16 cellular contexts compared by ENCODE assay signal in genomic region chrX:108000751-108001150, GRCh38. TPM values are rescaled to one million over a fixed set of nuclear protein-coding genes. Genes with fewer than 3 reads are reported as not detected.
DNase-seq lines count a peak whose midpoint lies in the region; ATAC-seq and TF ChIP-seq lines count a peak whose summit lies in the region.
"Had no signal": no experiment of that assay in that cellular context is flagged by ENCODE, and none has a peak within 500 bp of the region (broad histone marks: within the 10 kb centered on the region; RNA-seq: fewer than 3 reads in every experiment).

No MANE protein-coding gene starts in this region.

- H3K27me3 ChIP-seq in PC-3 (ENCODE audit: low read length) = no peaks in the 10 kb centered on the region
- peaks cover 0 to 7% (median 0%) of the 10 kb centered on the region in 3 donors for H3K27me3 ChIP-seq in gastrocnemius medialis
- H3K27me3 ChIP-seq: neutrophil had no signal

- H3K27ac ChIP-seq in PC-3 (ENCODE audit: low read length) = no peak overlapping the region
- H3K27ac ChIP-seq in gastrocnemius medialis = peak overlapping the region; percentile 24 to 64 (median 53)
- H3K27ac ChIP-seq: lower lobe of right lung, neutrophil had no signal

- H3K9me3 ChIP-seq in PC-3 (ENCODE audit: low read length) (no peaks in the 10 kb centered on the region), gastrocnemius medialis (no peaks in the 10 kb centered on the region)
- H3K9me3 ChIP-seq: lower lobe of right lung, neutrophil had no signal

- BruUV-seq in PC-3 (replicated peaks; lab: Mats Ljungman, UMichigan) = no TSS peak

- intact Hi-C loops in PC-3 (cut with micrococcal nuclease) (no loop called here), gastrocnemius medialis (cut with DNase I; ENCODE audit: low total_unique reads) (no loop called here)

- H3K4me2 ChIP-seq in PC-3 (ENCODE audit: low read length) = no peak overlapping the region

- H3K79me2 ChIP-seq in PC-3 (ENCODE audit: low read length) = no peaks in the 10 kb centered on the region

- no peak overlapping the region for H2AFZ ChIP-seq in PC-3 (ENCODE audit: low read length)

- DNase-seq in NCI-H1092 treated with DMSO at 0.1 percent for 48 hours (lab: John Stamatoyannopoulos, UW) = peak; percentile 13
- DNase-seq in NCI-H1092 (lab: John Stamatoyannopoulos, UW) = no peak
- DNase-seq in PC-3 = peak; percentile 10
- DNase-seq in gastrocnemius medialis = peak; percentile 35 to 69
- DNase-seq in Kasumi-1 (lab: John Stamatoyannopoulos, UW) = no peak
- no peak for DNase-seq in cerebellar nuclear complex (lab: John Stamatoyannopoulos, UW)
- DNase-seq: hypothalamus; lower lobe of right lung; stimulated activated CD4-positive, alpha-beta T cell treated with anti-CD3 and anti-CD28 coated beads, Interleukin-12 subunit alpha, Interleukin-12 subunit beta, amount 100 ng/mL, for 4 hours had no signal

- POLR2A ChIA-PET in PC-3 (lab: Charles Lee; ENCODE audit: unreplicated experiment) = no interaction called here

- no peak overlapping the region for H3K4me3 ChIP-seq in PC-3 (ENCODE audit: low read length)
- no peak overlapping the region for H3K4me3 ChIP-seq in gastrocnemius medialis
- H3K4me3 ChIP-seq: lower lobe of right lung had no signal

- H3K36me3 ChIP-seq in PC-3 (ENCODE audit: low read depth, low read length) = no peaks in the 10 kb centered on the region
- H3K36me3 ChIP-seq in gastrocnemius medialis = no peaks in the 10 kb centered on the region
- H3K36me3 ChIP-seq: lower lobe of right lung, neutrophil had no signal

- H3K9ac ChIP-seq in PC-3 (ENCODE audit: low read length) = no peak overlapping the region

- CTCF ChIA-PET in PC-3 (lab: Charles Lee) = interaction anchor here (0.9 kb wide), 1 partner anchor 25 kb away, joined by 3 read pairs; no protein-coding TSS in a partner anchor

- TF ChIP-seq CTCF in PC-3 (conservative IDR thresholded peaks at IDR 0.05; ENCODE audit: low read depth, low read length) = no peak
- TF ChIP-seq CTCF in gastrocnemius medialis (IDR thresholded peaks at IDR 0.05 in 4 of 5, conservative IDR thresholded peaks at IDR 0.05 in 1 of 5) = no peak

- ATAC-seq in HG03354 (IDR thresholded peaks at IDR 0.05; ENCODE audit: poor library complexity, severe bottlenecking, unreplicated experiment) (peak; percentile 30), PC-3 (peak; percentile 70), gastrocnemius medialis (peak; percentile 98), HG03457 (IDR thresholded peaks at IDR 0.05; ENCODE audit: unreplicated experiment) (no peak)

- in situ Hi-C loops in gastrocnemius medialis (cut with MboI; ENCODE audit: low sequenced_read_pairs in 4 of 4) = no loop called here

- H3F3A ChIP-seq in PC-3 (ENCODE audit: low read length, unreplicated experiment) = no peaks in the 10 kb centered on the region

- no peak for TF ChIP-seq POLR2A in gastrocnemius medialis (IDR thresholded peaks at IDR 0.05)

- H3K4me1 ChIP-seq in PC-3 (ENCODE audit: insufficient read depth, low read length) = peaks cover 6% of the 10 kb centered on the region
- H3K4me1 ChIP-seq in gastrocnemius medialis = no peaks in the 10 kb centered on the region
- H3K4me1 ChIP-seq: lower lobe of right lung had no signal

- H4K20me1 ChIP-seq in PC-3 (ENCODE audit: low read length) = no peaks in the 10 kb centered on the region

- no peaks in the 10 kb centered on the region for H3K9me2 ChIP-seq in PC-3 (replicated peaks; ENCODE audit: low read length)

RNA-seq across cellular contexts. Expression of gene TEX13B, which starts 18.6 kb away (rescaled TPM):
- total RNA-seq in PC-3 (2014; rRNA removed) = not detected in 2 replicates
- total RNA-seq in gastrocnemius medialis = not detected
- total RNA-seq: activated CD4-positive, alpha-beta T cell treated with anti-CD3 and anti-CD28 coated beads, Interleukin-2, amount 10 ng/mL, durations not matched to agents 7 days and 5 days; activated T-helper 17 cell treated with anti-CD3 and anti-CD28 coated beads, Interleukin-2, amount 50 U/mL, for 72 hours; lower lobe of right lung; T-helper 1 cell treated with Interleukin-12 subunit alpha and Interleukin-12 subunit beta and Interleukin-4 antibody, amounts not matched to agents 30 ng/mL and 1 ng/mL, for 36 hours; urinary bladder had no signal

RNA-seq across cellular contexts. Expression of gene VSIG1, which starts 44.1 kb away (rescaled TPM):
- total RNA-seq in PC-3 (2014; rRNA removed) (0.84 and 4.8 TPM in 2 replicates), gastrocnemius medialis (not detected)

Comparison
In these comparisons a context has a peak if more than half of its experiments do, and no peak if none do; other contexts are left out.
1. DNase-seq: peak in NCI-H1092 treated with DMSO at 0.1 percent for 48 hours (single experiment), PC-3 (single experiment) and gastrocnemius medialis (2 of 2); none in NCI-H1092 (single experiment), Kasumi-1 (0 of 2) and cerebellar nuclear complex (0 of 2).